11 cellular contexts compared by ENCODE assay signal in the genomic region with DNA sequence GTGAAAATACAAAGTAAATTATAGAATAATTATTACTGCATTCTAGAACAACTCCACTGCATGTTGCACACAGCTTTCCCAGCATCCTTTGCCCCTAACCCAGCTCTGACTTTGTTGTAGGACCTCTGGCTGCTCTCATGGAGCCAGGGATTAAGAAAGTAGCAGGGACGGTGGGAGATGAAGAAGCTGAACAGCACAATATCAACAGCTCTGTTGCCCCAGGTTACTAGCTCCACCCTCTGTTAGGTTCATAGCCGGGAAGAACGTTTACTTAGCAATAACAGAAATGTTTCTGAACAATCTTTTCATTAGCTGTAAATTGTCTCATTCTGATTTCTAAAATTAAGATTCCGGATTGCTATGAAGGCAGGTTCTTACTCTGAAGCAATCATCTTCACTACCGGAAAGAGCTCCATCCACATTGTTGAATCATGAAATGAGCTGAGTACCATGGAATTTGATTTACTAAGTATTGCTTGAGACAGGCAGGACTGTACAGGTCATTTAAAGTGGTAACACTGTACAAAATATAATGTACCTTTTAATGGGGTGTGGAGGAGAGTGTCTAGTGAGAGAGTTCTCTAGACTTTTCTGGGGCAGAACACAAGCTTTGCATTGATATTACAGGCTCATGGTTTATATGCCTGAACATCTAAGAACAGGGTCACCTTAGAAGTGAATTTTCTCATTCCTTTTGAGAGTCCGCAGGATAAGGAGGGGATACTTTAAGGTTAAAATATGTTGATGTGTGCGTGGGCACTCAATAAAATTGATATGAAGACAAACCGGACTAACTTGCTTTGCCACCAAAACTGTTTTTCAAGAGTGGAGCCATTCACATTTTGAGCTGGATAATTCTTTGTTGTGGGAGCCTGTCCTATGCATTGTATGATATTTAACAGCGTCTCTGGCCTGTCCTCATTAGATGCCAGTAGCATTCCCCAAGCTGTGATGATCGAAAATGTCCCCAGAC. TPM values are rescaled to one million over a fixed set of nuclear protein-coding genes. Genes with fewer than 3 reads are reported as not detected.
A peak's percentile ranks its signal among the peaks of the same experiment; 100 is the strongest.
DNase-seq lines count a peak whose midpoint lies in the region; ATAC-seq, FAIRE-seq and TF ChIP-seq lines count a peak whose summit lies in the region.
"Had no signal": no experiment of that assay in that cellular context is flagged by ENCODE, and none has a peak within 500 bp of the region (broad histone marks: within the 10 kb centered on the region; RNA-seq: fewer than 3 reads in every experiment).

No MANE protein-coding gene starts in this region.

- DNase-seq in AG08396 (ENCODE audit: low spot score) (peak; percentile 24), LHCN-M2 (ENCODE audit: low read depth) (peak; percentile 16), bronchial epithelial cell (ENCODE audit: low read depth) (peak; percentile 98), chondrocyte (ENCODE audit: low spot score) (no peak), immature natural killer cell (no peak)
- no peak for DNase-seq in effector CD4-positive, alpha-beta T cell
- DNase-seq in stimulated activated naive CD8-positive, alpha-beta T cell treated with anti-CD3 and anti-CD28 coated beads, Interleukin-15, Interleukin-2, amounts not matched to agents 100 U/mL and 50 U/mL, for 24 hours, result no peak
- DNase-seq: spleen had no signal

- H3K4me1 ChIP-seq in muscle layer of duodenum (ENCODE audit: control insufficient read depth in 1 of 2, insufficient read depth in 2 of 2, low read length in 2 of 2), result no peaks in the 10 kb centered on the region

- TF ChIP-seq CTCF in bronchial epithelial cell (IDR thresholded peaks at IDR 0.05; ENCODE audit: insufficient read depth, low read length, severe bottlenecking) (no peak), chondrocyte (IDR thresholded peaks at IDR 0.05) (no peak)

- peak overlapping the region; percentile 0 for H3K4me3 ChIP-seq in bronchial epithelial cell (ENCODE audit: low read depth, low read length)
- peak overlapping the region in 1 of 2 donors; percentile 8 for H3K4me3 ChIP-seq in muscle layer of duodenum (ENCODE audit: low read depth in 1 of 2, low read length in 2 of 2)
- H3K4me3 ChIP-seq: spleen had no signal

- H3K9me3 ChIP-seq in muscle layer of duodenum (ENCODE audit: control insufficient read depth in 1 of 2, low read length in 2 of 2), result no peaks in the 10 kb centered on the region

- H3K9me3 Mint-ChIP-seq in chondrocyte (ENCODE audit: low read depth) (peaks cover 10% of the 10 kb centered on the region), immature natural killer cell (peaks cover 0 to 6% (median 0%) of the 10 kb centered on the region in 6 donors)

- H3K4me1 Mint-ChIP-seq in chondrocyte (ENCODE audit: low read depth), result no peaks in the 10 kb centered on the region
- no peaks in the 10 kb centered on the region for H3K4me1 Mint-ChIP-seq in immature natural killer cell

- H3K27me3 Mint-ChIP-seq in chondrocyte (ENCODE audit: low read depth), result peaks cover 30% of the 10 kb centered on the region
- H3K27me3 Mint-ChIP-seq in immature natural killer cell (ENCODE audit: low read depth in 3 of 3), result peaks cover 0 to 13% (median 12%) of the 10 kb centered on the region in 3 donors

- peak overlapping the region; percentile 54 for H3K27ac ChIP-seq in muscle layer of duodenum (ENCODE audit: low read length)
- H3K27ac ChIP-seq: C4-2B, spleen had no signal

- FAIRE-seq in bronchial epithelial cell (lab: Jason Lieb, UNC), result peak; percentile 83
- FAIRE-seq: endothelial cell of umbilical vein had no signal

- H3K4me3 Mint-ChIP-seq in chondrocyte (ENCODE audit: unreplicated experiment) (no peak overlapping the region), immature natural killer cell (no peak overlapping the region)

- H3K27ac Mint-ChIP-seq in chondrocyte (ENCODE audit: unreplicated experiment), result no peak overlapping the region
- no peak overlapping the region for H3K27ac Mint-ChIP-seq in immature natural killer cell

- ATAC-seq in stimulated activated naive CD8-positive, alpha-beta T cell treated with anti-CD3 and anti-CD28 coated beads, Interleukin-15, Interleukin-2, amounts not matched to agents 100 U/mL and 50 U/mL, for 24 hours, result no peak

- no peaks in the 10 kb centered on the region for H3K27me3 ChIP-seq in bronchial epithelial cell (ENCODE audit: control insufficient read depth, insufficient read depth, low read length)
- H3K27me3 ChIP-seq in muscle layer of duodenum (ENCODE audit: low read depth, low read length), result no peaks in the 10 kb centered on the region

- H3K36me3 ChIP-seq in bronchial epithelial cell (ENCODE audit: control insufficient read depth, insufficient read depth, low read length), result no peaks in the 10 kb centered on the region
- no peaks in the 10 kb centered on the region for H3K36me3 ChIP-seq in muscle layer of duodenum (ENCODE audit: control insufficient read depth in 1 of 2, insufficient read depth in 2 of 2, low read length in 2 of 2)
- H3K36me3 ChIP-seq: spleen had no signal

- H3K36me3 Mint-ChIP-seq in chondrocyte (ENCODE audit: low read depth) (no peaks in the 10 kb centered on the region), immature natural killer cell (peaks cover 0 to 5% (median under 1%) of the 10 kb centered on the region in 3 donors)

RNA-seq across cellular contexts. Expression of gene RAB18, which starts 20.8 kb away (rescaled TPM):
- total RNA-seq in LHCN-M2 (2014; rRNA removed), result 34.0 and 40.9 TPM in 2 replicates
- 47.9 TPM for polyA plus RNA-seq in LHCN-M2 (2012)
- 74.8 and 102 TPM in 2 replicates for total RNA-seq in bronchial epithelial cell
- total RNA-seq in chondrocyte, result 176 to 179 TPM (median 178 TPM) in 3 replicates
- polyA plus RNA-seq in immature natural killer cell, result 100 to 1,000 TPM in 2 of 3 donors, 10 to 100 TPM in 1; 93.4 to 154 (median 109) TPM

Comparison
In these comparisons a context has a peak if more than half of its experiments do, and no peak if none do; other contexts are left out.
1. DNase-seq: peak in AG08396 (single experiment), LHCN-M2 (single experiment) and bronchial epithelial cell (single experiment); none in effector CD4-positive, alpha-beta T cell (single experiment), chondrocyte (single experiment), stimulated activated naive CD8-positive, alpha-beta T cell treated with anti-CD3 and anti-CD28 coated beads, Interleukin-15, Interleukin-2, amounts not matched to agents 100 U/mL and 50 U/mL, for 24 hours (single experiment) and immature natural killer cell (0 of 3).